23 cellular contexts compared by ENCODE assay signal in genomic region chr12:50482566-50482965, GRCh38.
"Had no signal": no experiment of that assay in that cellular context is flagged by ENCODE, and none has a peak within 500 bp of the region (broad histone marks: within the 10 kb centered on the region; RNA-seq: fewer than 3 reads in every experiment).

No MANE protein-coding gene starts in this region.

- H3K4me3 ChIP-seq: suprapubic skin, tibial nerve had no signal

- H3K27me3 ChIP-seq: suprapubic skin, tibial nerve had no signal

- H3K4me1 ChIP-seq: suprapubic skin, tibial nerve had no signal

- H3K4me3 Mint-ChIP-seq: activated CD4-positive, alpha-beta T cell treated with anti-CD3 and anti-CD28 coated beads, Interleukin-2, amount 10 ng/mL, durations not matched to agents 7 days and 5 days; activated CD8-positive, alpha-beta memory T cell treated with anti-CD3 and anti-CD28 coated beads, Interleukin-2, amount 10 ng/mL, durations not matched to agents 7 days and 5 days; activated CD8-positive, alpha-beta T cell treated with anti-CD3 and anti-CD28 coated beads for 36 hours; activated naive CD4-positive, alpha-beta T cell treated with anti-CD3 and anti-CD28 coated beads, Interleukin-2, amount 50 U/mL, for 24 hours; brain; memory B cell; stimulated activated effector memory CD8-positive, alpha-beta T cell treated with anti-CD3 and anti-CD28 coated beads, Interleukin-12 subunit alpha, Interleukin-12 subunit beta, amount 100 ng/mL, for 72 hours; stimulated activated naive CD8-positive, alpha-beta T cell treated with anti-CD3 and anti-CD28 coated beads, Interleukin-15, amount 100 ng/mL, for 72 hours had no signal

- ATAC-seq: activated CD4-positive, CD25-positive, alpha-beta regulatory T cell treated with anti-CD3 and anti-CD28 coated beads, Interleukin-2, amount 50 U/mL, for 24 hours; activated CD8-positive, alpha-beta memory T cell treated with anti-CD3 and anti-CD28 coated beads, Interleukin-2, amount 10 ng/mL, durations not matched to agents 7 days and 5 days; activated CD8-positive, alpha-beta T cell treated with anti-CD3 and anti-CD28 coated beads for 36 hours; esophagus mucosa; sciatic nerve; stimulated activated effector memory CD8-positive, alpha-beta T cell treated with anti-CD3 and anti-CD28 coated beads, Interleukin-12 subunit alpha, Interleukin-12 subunit beta, amount 100 ng/mL, for 72 hours; stimulated activated naive CD8-positive, alpha-beta T cell treated with anti-CD3 and anti-CD28 coated beads, Interleukin-15, amount 100 ng/mL, for 72 hours had no signal

- H3K27ac Mint-ChIP-seq: activated CD4-positive, alpha-beta T cell treated with anti-CD3 and anti-CD28 coated beads, Interleukin-2, amount 10 ng/mL, durations not matched to agents 7 days and 5 days; activated CD8-positive, alpha-beta memory T cell treated with anti-CD3 and anti-CD28 coated beads, Interleukin-2, amount 10 ng/mL, durations not matched to agents 7 days and 5 days; activated CD8-positive, alpha-beta T cell treated with anti-CD3 and anti-CD28 coated beads for 36 hours; activated naive CD4-positive, alpha-beta T cell treated with anti-CD3 and anti-CD28 coated beads, Interleukin-2, amount 50 U/mL, for 24 hours; brain; memory B cell; stimulated activated effector memory CD8-positive, alpha-beta T cell treated with anti-CD3 and anti-CD28 coated beads, Interleukin-12 subunit alpha, Interleukin-12 subunit beta, amount 100 ng/mL, for 72 hours; stimulated activated naive CD8-positive, alpha-beta T cell treated with anti-CD3 and anti-CD28 coated beads, Interleukin-15, amount 100 ng/mL, for 72 hours had no signal

- H3K27ac ChIP-seq: suprapubic skin, tibial nerve had no signal

- DNase-seq: activated CD4-positive, alpha-beta T cell treated with anti-CD3 and anti-CD28 coated beads, Interleukin-2, amount 10 ng/mL, durations not matched to agents 7 days and 5 days; activated CD8-positive, alpha-beta memory T cell treated with anti-CD3 and anti-CD28 coated beads, Interleukin-2, amount 10 ng/mL, durations not matched to agents 7 days and 5 days; activated CD8-positive, alpha-beta T cell treated with anti-CD3 and anti-CD28 coated beads for 36 hours; activated effector memory CD4-positive, alpha-beta T cell treated with anti-CD3 and anti-CD28 coated beads, Interleukin-2, amount 50 U/mL, for 16 hours; activated T-cell treated with anti-CD3 and anti-CD28 coated beads for 4 hours; aorta; central memory CD4-positive, alpha-beta T cell; effector memory CD4-positive, alpha-beta T cell; hippocampal formation; nucleus accumbens; small intestine; stimulated activated CD4-positive, alpha-beta T cell treated with anti-CD3 and anti-CD28 coated beads, Interleukin-2, amount 100 ng/mL, for 24 hours; stimulated activated naive CD8-positive, alpha-beta T cell treated with anti-CD3 and anti-CD28 coated beads, Interleukin-15, amount 100 ng/mL, for 72 hours had no signal

- H3K27me3 Mint-ChIP-seq: activated CD4-positive, alpha-beta T cell treated with anti-CD3 and anti-CD28 coated beads, Interleukin-2, amount 10 ng/mL, durations not matched to agents 7 days and 5 days; activated CD8-positive, alpha-beta memory T cell treated with anti-CD3 and anti-CD28 coated beads, Interleukin-2, amount 10 ng/mL, durations not matched to agents 7 days and 5 days; activated CD8-positive, alpha-beta T cell treated with anti-CD3 and anti-CD28 coated beads for 36 hours; activated naive CD4-positive, alpha-beta T cell treated with anti-CD3 and anti-CD28 coated beads, Interleukin-2, amount 50 U/mL, for 24 hours; brain; memory B cell; stimulated activated naive CD8-positive, alpha-beta T cell treated with anti-CD3 and anti-CD28 coated beads, Interleukin-15, amount 100 ng/mL, for 72 hours had no signal

- H3K4me1 Mint-ChIP-seq: activated CD4-positive, alpha-beta T cell treated with anti-CD3 and anti-CD28 coated beads, Interleukin-2, amount 10 ng/mL, durations not matched to agents 7 days and 5 days; activated CD8-positive, alpha-beta memory T cell treated with anti-CD3 and anti-CD28 coated beads, Interleukin-2, amount 10 ng/mL, durations not matched to agents 7 days and 5 days; activated naive CD4-positive, alpha-beta T cell treated with anti-CD3 and anti-CD28 coated beads, Interleukin-2, amount 50 U/mL, for 24 hours; brain; memory B cell; stimulated activated effector memory CD8-positive, alpha-beta T cell treated with anti-CD3 and anti-CD28 coated beads, Interleukin-12 subunit alpha, Interleukin-12 subunit beta, amount 100 ng/mL, for 72 hours; stimulated activated naive CD8-positive, alpha-beta T cell treated with anti-CD3 and anti-CD28 coated beads, Interleukin-15, amount 100 ng/mL, for 72 hours had no signal

- H3K36me3 Mint-ChIP-seq: activated naive CD4-positive, alpha-beta T cell treated with anti-CD3 and anti-CD28 coated beads, Interleukin-2, amount 50 U/mL, for 24 hours had no signal

- H3K9me3 Mint-ChIP-seq: activated CD4-positive, alpha-beta T cell treated with anti-CD3 and anti-CD28 coated beads, Interleukin-2, amount 10 ng/mL, durations not matched to agents 7 days and 5 days; activated CD8-positive, alpha-beta T cell treated with anti-CD3 and anti-CD28 coated beads for 36 hours; activated naive CD4-positive, alpha-beta T cell treated with anti-CD3 and anti-CD28 coated beads, Interleukin-2, amount 50 U/mL, for 24 hours; brain; stimulated activated effector memory CD8-positive, alpha-beta T cell treated with anti-CD3 and anti-CD28 coated beads, Interleukin-12 subunit alpha, Interleukin-12 subunit beta, amount 100 ng/mL, for 72 hours; stimulated activated naive CD8-positive, alpha-beta T cell treated with anti-CD3 and anti-CD28 coated beads, Interleukin-15, amount 100 ng/mL, for 72 hours had no signal

- FAIRE-seq: colon, small intestine had no signal

- H3K9me3 ChIP-seq: suprapubic skin, tibial nerve had no signal
